Comparison of ENCODE assay signal across 30 cellular contexts in genomic region chr18:24344509-24344908, GRCh38. TPM values are rescaled to one million over a fixed set of nuclear protein-coding genes. Genes with fewer than 3 reads are reported as not detected.
DNase-seq lines count a peak whose midpoint lies in the region; ATAC-seq and TF ChIP-seq lines count a peak whose summit lies in the region.
"Had no signal": no experiment of that assay in that cellular context is flagged by ENCODE, and none has a peak within 500 bp of the region (broad histone marks: within the 10 kb centered on the region; RNA-seq: fewer than 3 reads in every experiment).

No MANE protein-coding gene starts in this region.

- H2BK120ac ChIP-seq in IMR-90 (ENCODE audit: low read depth, low read length): peak overlapping the region; percentile 18; the same call in 1 of the 2 replicates

- no peaks in the 10 kb centered on the region for H3K79me2 ChIP-seq in KMS-11 (ENCODE audit: insufficient read depth, low read depth)

- H3K18ac ChIP-seq in IMR-90 (ENCODE audit: low read depth, low read length): no peak overlapping the region

- H4K8ac ChIP-seq in IMR-90 (ENCODE audit: low read depth in 2 of 2, low read length in 2 of 2): no peak overlapping the region

- TF ChIP-seq RAD21 in IMR-90 (IDR thresholded peaks at IDR 0.05; ENCODE audit: low read length): no peak

- peak overlapping the region; percentile 67; the same call in 1 of the 2 replicates for H2BK20ac ChIP-seq in IMR-90 (ENCODE audit: low read depth, low read length)

- dilution Hi-C loops in IMR-90 (cut with HindIII; ENCODE audit: low sequenced_read_pairs, unreplicated experiment): no loop called here

- H4K91ac ChIP-seq in IMR-90 (ENCODE audit: insufficient read depth, low read depth, low read length): peak overlapping the region; percentile 15; the same call in 1 of the 2 replicates

- no peak for TF ChIP-seq POLR2A in IMR-90 (IDR thresholded peaks at IDR 0.05; ENCODE audit: low read depth, low read length)

- H3K9me1 ChIP-seq in IMR-90 (ENCODE audit: insufficient read depth, low read length): peaks cover 6% of the 10 kb centered on the region

- BruUV-seq in IMR-90 (replicated peaks; lab: Mats Ljungman, UMichigan): no TSS peak

- no peaks in the 10 kb centered on the region for H4K20me1 ChIP-seq in IMR-90 (ENCODE audit: insufficient read depth, low read length)
- H4K20me1 ChIP-seq in KMS-11 (ENCODE audit: insufficient read depth): no peaks in the 10 kb centered on the region
- H4K20me1 ChIP-seq: BLaER1; BLaER1 treated with 17β-estradiol and CSF1 and Interleukin-3, amounts not matched to agents 10 nM and 100 nM had no signal

- intact Hi-C loops in IMR-90 (cut with micrococcal nuclease): no loop called here

- no peak for DNase-seq in IMR-90
- DNase-seq in DMS79 treated with DMSO at 0.1 percent for 48 hours (lab: John Stamatoyannopoulos, UW): no peak
- no peak for DNase-seq in NK-92 treated with Interleukin-12 subunit alpha and Interleukin-12 subunit beta, amount 100 ng/mL, for 24 hours (lab: John Stamatoyannopoulos, UW)
- DNase-seq: 8988T; ACHN; AML-193; BE2C; C1 segment of cervical spinal cord; Caco-2; Calu3; CD4-positive, alpha-beta memory T cell; CD4-positive, alpha-beta T cell; CD4-positive, CD25-positive, alpha-beta regulatory T cell; CD8-positive, alpha-beta memory T cell; CD8-positive, alpha-beta T cell; COR-L47; DMS 273 treated with DMSO at 0.1 percent for 48 hours; DMS153; DMS53; DMS79; DND-41; EL had no signal

- ATAC-seq in IMR-90 (ENCODE audit: low read depth) (no peak), GM18870 (IDR thresholded peaks at IDR 0.05; ENCODE audit: unreplicated experiment) (no peak)
- ATAC-seq: A549; CD8-positive, alpha-beta T cell had no signal

- no peaks in the 10 kb centered on the region; a peak in 1 of 3 replicates for H3K36me3 ChIP-seq in HEK293 (ENCODE audit: control insufficient read depth in 2 of 2, insufficient read depth in 1 of 2, low read length in 2 of 2)
- no peaks in the 10 kb centered on the region for H3K36me3 ChIP-seq in IMR-90 (ENCODE audit: control insufficient read depth, insufficient read depth, low read length)
- H3K36me3 ChIP-seq in KMS-11 (ENCODE audit: insufficient read depth): no peaks in the 10 kb centered on the region
- H3K36me3 ChIP-seq: BE2C had no signal

- TF ChIP-seq CTCF in HEK293 (tag by site-specific recombination; IDR thresholded peaks at IDR 0.05) (no peak), IMR-90 (conservative IDR thresholded peaks at IDR 0.05; ENCODE audit: low read depth, low read length) (no peak), KMS-11 (conservative IDR thresholded peaks at IDR 0.05; ENCODE audit: low read depth, low read length) (no peak)

- CTCF ChIA-PET in HEK293 (lab: Yijun Ruan, JAX): interaction anchor here (0.6 to 1.4 kb wide), 3 partner anchors 165 to 199 kb away, joined by 3 to 4 read pairs (median 3); no protein-coding TSS in a partner anchor
- CTCF ChIA-PET in IMR-90 (lab: Yijun Ruan, JAX): interaction anchor here (0.8 to 1.7 kb wide), 2 partner anchors 15 to 69 kb away, joined by 3 to 5 read pairs; no protein-coding TSS in a partner anchor

- H3K27ac ChIP-seq in HEK293 (ENCODE audit: extremely low read depth, low read depth, low read length) (no peak overlapping the region), IMR-90 (ENCODE audit: insufficient read depth, low read length) (no peak overlapping the region), KMS-11 (no peak overlapping the region)
- H3K27ac ChIP-seq: 22Rv1; A549; BLaER1; BLaER1 treated with 17β-estradiol and CSF1 and Interleukin-3, amounts not matched to agents 10 nM and 100 nM; C4-2B had no signal

- H2AFZ ChIP-seq in IMR-90 (replicated peaks; ENCODE audit: low read length, poor library complexity) (no peak overlapping the region), KMS-11 (ENCODE audit: low read depth) (no peak overlapping the region)

- H3K4me3 ChIP-seq in HEK293 (ENCODE audit: low read depth, low read length): no peak overlapping the region
- H3K4me3 ChIP-seq in IMR-90 (ENCODE audit: insufficient read depth, low read depth, low read length): no peak overlapping the region
- no peak overlapping the region for H3K4me3 ChIP-seq in KMS-11 (IDR thresholded peaks at IDR 0.05; ENCODE audit: insufficient read depth, low read depth, low read length)
- H3K4me3 ChIP-seq: A549; BLaER1; BLaER1 treated with 17β-estradiol and CSF1 and Interleukin-3, amounts not matched to agents 10 nM and 100 nM had no signal

- peak overlapping the region; percentile 90; the same call in 1 of the 3 replicates for H2BK15ac ChIP-seq in IMR-90 (ENCODE audit: low read depth, low read length)

- H3K27me3 ChIP-seq in IMR-90 (ENCODE audit: control insufficient read depth, insufficient read depth, low read length) (no peaks in the 10 kb centered on the region), KMS-11 (ENCODE audit: insufficient read depth, low read depth) (no peaks in the 10 kb centered on the region)
- H3K27me3 ChIP-seq: BE2C; BLaER1; BLaER1 treated with 17β-estradiol and CSF1 and Interleukin-3, amounts not matched to agents 10 nM and 100 nM had no signal

- H3K56ac ChIP-seq in IMR-90 (ENCODE audit: extremely low read depth, insufficient read depth, low read length): no peak overlapping the region

- peaks cover 0 to 4% of the 10 kb centered on the region in 2 experiments; a peak in 1 of 4 replicates for H3K79me1 ChIP-seq in IMR-90 (ENCODE audit: low read depth in 1 of 2, low read length in 2 of 2)

- H3K4ac ChIP-seq in IMR-90 (ENCODE audit: low read depth, low read length): no peak overlapping the region

- no peak overlapping the region for H4K5ac ChIP-seq in IMR-90 (ENCODE audit: low read depth, low read length)

- POLR2A ChIA-PET in HEK293 (lab: Yijun Ruan, JAX): no interaction called here
- POLR2A ChIA-PET in IMR-90 (lab: Charles Lee; ENCODE audit: unreplicated experiment): no interaction called here

- H2AK9ac ChIP-seq in IMR-90 (replicated peaks; ENCODE audit: low read depth, low read length, poor library complexity): no peak overlapping the region

- H3K14ac ChIP-seq in IMR-90 (replicated peaks; ENCODE audit: low read depth, low read length): no peak overlapping the region

- no peak overlapping the region for H3K23ac ChIP-seq in IMR-90 (ENCODE audit: low read depth, low read length)

- H3K9ac ChIP-seq in IMR-90 (ENCODE audit: low read depth, low read length) (no peak overlapping the region), KMS-11 (no peak overlapping the region)
- H3K9ac ChIP-seq: BLaER1; BLaER1 treated with 17β-estradiol and CSF1 and Interleukin-3, amounts not matched to agents 10 nM and 100 nM had no signal

- no peak overlapping the region for H2BK5ac ChIP-seq in IMR-90 (ENCODE audit: low read depth, low read length, poor library complexity, severe bottlenecking)

- 100% methylated on average over 2 of the region's 6 CpGs; no CpG with 5 or more reads in 1 of the 2 experiments for WGBS in IMR-90 (ENCODE audit: extremely low coverage in 2 of 2, insufficient read length in 1 of 2), 2 experiments

- H2AK5ac ChIP-seq in IMR-90 (ENCODE audit: low read depth, low read length): no peak overlapping the region

- H3K4me1 ChIP-seq in HEK293 (ENCODE audit: control insufficient read depth, insufficient read depth, low read length) (no peaks in the 10 kb centered on the region), IMR-90 (ENCODE audit: control insufficient read depth, insufficient read depth, low read length) (peaks cover 2% of the 10 kb centered on the region), KMS-11 (ENCODE audit: low read depth, poor library complexity, severe bottlenecking) (peaks cover 59% of the 10 kb centered on the region)
- H3K4me1 ChIP-seq: A549, BE2C, Caco-2 had no signal

- in situ Hi-C loops in IMR-90 (cut with MboI; ENCODE audit: low sequenced_read_pairs): no loop called here

- H3K4me2 ChIP-seq in IMR-90 (ENCODE audit: low read depth, low read length) (no peak overlapping the region), KMS-11 (0 out of 2 replicates have a peak overlapping the region, but pooled peaks have one; percentile 5)
- H3K4me2 ChIP-seq: A549; BLaER1; BLaER1 treated with 17β-estradiol and CSF1 and Interleukin-3, amounts not matched to agents 10 nM and 100 nM had no signal

- no peaks in the 10 kb centered on the region for H3K9me3 ChIP-seq in HEK293 (ENCODE audit: control insufficient read depth, insufficient read depth, low read depth, low read length)
- no peaks in the 10 kb centered on the region for H3K9me3 ChIP-seq in IMR-90 (ENCODE audit: control insufficient read depth, insufficient read depth, low read length)
- H3K9me3 ChIP-seq: A549, BE2C, BLaER1, Caco-2 had no signal

TF ChIP-seq in IMR-90, 13 proteins besides CTCF, POLR2A, EP300 and RAD21 (continues in another document):
- no peak for TF ChIP-seq SMC3 (IDR thresholded peaks at IDR 0.05; ENCODE audit: low read depth, low read length)
- no peak for TF ChIP-seq BHLHE40 (IDR thresholded peaks at IDR 0.05; ENCODE audit: low read depth, low read length)
- no peak for TF ChIP-seq CHD1 (IDR thresholded peaks at IDR 0.05; ENCODE audit: low read depth, low read length)
- TF ChIP-seq MAZ (IDR thresholded peaks at IDR 0.05; ENCODE audit: borderline replicate concordance, low read depth, low read length): no peak
- TF ChIP-seq MAFK (IDR thresholded peaks at IDR 0.05; ENCODE audit: low read depth, low read length): no peak
- TF ChIP-seq NFE2L2 (IDR thresholded peaks at IDR 0.05; ENCODE audit: low read depth, low read length): no peak
- TF ChIP-seq USF2 (IDR thresholded peaks at IDR 0.05; ENCODE audit: low read depth, low read length): no peak
- TF ChIP-seq RFX5 (IDR thresholded peaks at IDR 0.05; ENCODE audit: low read depth, low read length): no peak
- no peak for TF ChIP-seq FOS (IDR thresholded peaks at IDR 0.05; ENCODE audit: low read depth, low read length)
- no peak for TF ChIP-seq RCOR1 (IDR thresholded peaks at IDR 0.05; ENCODE audit: insufficient replicate concordance, low read length)

RNA-seq across cellular contexts. Expression of gene OSBPL1A, which starts 53.1 kb away (rescaled TPM):
- total RNA-seq in IMR-90 (2012; rRNA removed): 50.3 and 70.4 TPM in 2 replicates
- polyA plus RNA-seq in IMR-90 (2012; rRNA removed): 26.9 and 29.4 TPM in 2 replicates
- polyA plus RNA-seq in IMR-90 (2012; cell fraction: cytosol; rRNA removed): 7.3 and 13.5 TPM in 2 replicates
- polyA plus RNA-seq in IMR-90 (2012; cell fraction: nucleus; rRNA removed; ENCODE audit: low replicate concordance): 3.2 and 21.3 TPM in 2 replicates
